ENCODE assay signal across 1 cellular context in the genomic region with DNA sequence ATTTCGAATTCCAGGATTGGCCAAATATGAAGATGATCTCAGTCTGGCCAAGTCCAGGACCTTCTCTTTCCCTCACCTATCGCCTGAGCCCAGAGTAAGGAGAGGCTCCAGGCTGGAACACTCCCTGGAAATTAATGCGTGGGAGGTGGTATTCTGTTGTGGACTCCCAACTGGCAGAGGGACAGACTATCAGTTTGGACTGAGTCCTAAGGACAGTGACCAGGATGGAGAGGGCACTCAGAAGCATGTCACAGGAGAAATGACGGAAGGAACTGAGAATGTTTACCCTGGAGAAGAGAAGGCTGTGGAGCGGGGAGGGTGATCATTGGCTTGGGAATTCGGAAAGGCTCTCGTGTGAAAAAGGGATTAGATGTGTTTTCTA.
TF ChIP-seq lines count a peak whose summit lies in the region.

No MANE protein-coding gene starts in this region.

TF ChIP-seq in IMR-90, 13 proteins besides CTCF, POLR2A, EP300 and RAD21 (continued from another document):
- TF ChIP-seq, protein P1, sequence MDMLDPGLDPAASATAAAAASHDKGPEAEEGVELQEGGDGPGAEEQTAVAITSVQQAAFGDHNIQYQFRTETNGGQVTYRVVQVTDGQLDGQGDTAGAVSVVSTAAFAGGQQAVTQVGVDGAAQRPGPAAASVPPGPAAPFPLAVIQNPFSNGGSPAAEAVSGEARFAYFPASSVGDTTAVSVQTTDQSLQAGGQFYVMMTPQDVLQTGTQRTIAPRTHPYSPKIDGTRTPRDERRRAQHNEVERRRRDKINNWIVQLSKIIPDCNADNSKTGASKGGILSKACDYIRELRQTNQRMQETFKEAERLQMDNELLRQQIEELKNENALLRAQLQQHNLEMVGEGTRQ (IDR thresholded peaks at IDR 0.05; ENCODE audit: low read depth, low read length): no peak
